In genomic region chr6:18845891-18846290, GRCh38 we compare ENCODE assay signal across 19 cellular contexts.
DNase-seq lines count a peak whose midpoint lies in the region; ATAC-seq and TF ChIP-seq lines count a peak whose summit lies in the region.
"Had no signal": no experiment of that assay in that cellular context is flagged by ENCODE, and none has a peak within 500 bp of the region (broad histone marks: within the 10 kb centered on the region; RNA-seq: fewer than 3 reads in every experiment).

No MANE protein-coding gene starts in this region.

- BruUV-seq in mammary epithelial cell (replicated peaks; lab: Mats Ljungman, UMichigan): no TSS peak

- H3K36me3 ChIP-seq in mammary epithelial cell (ENCODE audit: insufficient read depth, low read length) (no peaks in the 10 kb centered on the region), aorta (ENCODE audit: control insufficient read depth in 1 of 2, insufficient read depth in 2 of 2, low read length in 1 of 2) (no peaks in the 10 kb centered on the region), neural progenitor cell (no peaks in the 10 kb centered on the region)
- H3K36me3 ChIP-seq: BLaER1 treated with 17β-estradiol and CSF1 and Interleukin-3, amounts not matched to agents 10 nM and 100 nM; SJCRH30 had no signal

- H3K9me3 Mint-ChIP-seq in neural progenitor cell: no peaks in the 10 kb centered on the region

- ATAC-seq in aorta (ENCODE audit: low FRiP score) (no peak), GM18858 (IDR thresholded peaks at IDR 0.05; ENCODE audit: unreplicated experiment) (no peak), HG02571 (IDR thresholded peaks at IDR 0.05; ENCODE audit: unreplicated experiment) (no peak)
- ATAC-seq: K562, T-helper 17 cell had no signal

- H3K27ac ChIP-seq in mammary epithelial cell (ENCODE audit: insufficient read depth, low read depth, low read length) (no peak overlapping the region), aorta (ENCODE audit: low read depth in 1 of 2, low read length in 2 of 2) (no peak overlapping the region), neural progenitor cell (no peak overlapping the region)
- H3K27ac ChIP-seq: BLaER1 treated with 17β-estradiol and CSF1 and Interleukin-3, amounts not matched to agents 10 nM and 100 nM; RWPE1; SJCRH30 had no signal

- H3K4me1 ChIP-seq in mammary epithelial cell (ENCODE audit: insufficient read depth, low read length) (peaks cover 9% of the 10 kb centered on the region), aorta (ENCODE audit: control insufficient read depth in 1 of 2, insufficient read depth in 2 of 2, low read length in 2 of 2) (no peaks in the 10 kb centered on the region), neural progenitor cell (no peaks in the 10 kb centered on the region)
- H3K4me1 ChIP-seq: BLaER1 treated with 17β-estradiol and CSF1 and Interleukin-3, amounts not matched to agents 10 nM and 100 nM; SJCRH30 had no signal

- no peaks in the 10 kb centered on the region for H3K27me3 Mint-ChIP-seq in neural progenitor cell (ENCODE audit: insufficient read depth, low read depth)
- H3K27me3 Mint-ChIP-seq: T-helper 17 cell had no signal

- in situ Hi-C loops in Caki2 (cut with HindIII; ENCODE audit: low pct_unique_long_range_greater_than_20kb, low sequenced_read_pairs) (no loop called here), mammary epithelial cell (cut with MboI; ENCODE audit: low sequenced_read_pairs in 2 of 2) (no loop called here)

- no peaks in the 10 kb centered on the region for H3K36me3 Mint-ChIP-seq in neural progenitor cell

- H3F3A ChIP-seq in neural progenitor cell (ENCODE audit: low read depth): no peaks in the 10 kb centered on the region

- H3K79me2 ChIP-seq in mammary epithelial cell (ENCODE audit: insufficient read depth, low read length) (no peaks in the 10 kb centered on the region), neural progenitor cell (ENCODE audit: low read depth) (no peaks in the 10 kb centered on the region)

- no peaks in the 10 kb centered on the region for H3K4me1 Mint-ChIP-seq in neural progenitor cell
- H3K4me1 Mint-ChIP-seq: T-helper 17 cell had no signal

- peak; percentile 10 for DNase-seq in Caki2 (ENCODE audit: low read depth)
- DNase-seq in NCI-H1105 treated with DMSO at 0.1 percent for 48 hours (lab: John Stamatoyannopoulos, UW): peak; percentile 89
- DNase-seq in NCI-H2171 treated with DMSO at 0.1 percent for 48 hours (lab: John Stamatoyannopoulos, UW): peak; percentile 80
- DNase-seq in mammary epithelial cell: peak; percentile 55
- DNase-seq in aorta: no peak
- DNase-seq in neural progenitor cell (ENCODE audit: low spot score): no peak
- DNase-seq: DMS153, HCEC 1CT, MV-4-11, NCI-H1436, NCI-H2107, NCI-H524 treated with DMSO at 0.1 percent for 48 hours, SJCRH30, T-helper 17 cell had no signal

- 0% methylated on average over 1 of the region's 1 CpG for WGBS in mammary epithelial cell (ENCODE audit: low coverage, missing lambda C conversion rate)
- WGBS in aorta, 2 donors: 74 to 76% methylated on average over 1 of the region's 1 CpG

- H3K4me2 ChIP-seq in mammary epithelial cell (ENCODE audit: insufficient read depth, low read depth, low read length) (no peak overlapping the region), neural progenitor cell (no peak overlapping the region)
- H3K4me2 ChIP-seq: BLaER1 treated with 17β-estradiol and CSF1 and Interleukin-3, amounts not matched to agents 10 nM and 100 nM had no signal

- no peaks in the 10 kb centered on the region for H3K9me3 ChIP-seq in mammary epithelial cell (replicated peaks; ENCODE audit: insufficient read depth, low read length)
- H3K9me3 ChIP-seq in aorta (ENCODE audit: control insufficient read depth, low read length): no peaks in the 10 kb centered on the region
- H3K9me3 ChIP-seq in neural progenitor cell (ENCODE audit: low read depth): no peaks in the 10 kb centered on the region
- H3K9me3 ChIP-seq: BLaER1 treated with 17β-estradiol and CSF1 and Interleukin-3, amounts not matched to agents 10 nM and 100 nM; SJCRH30 had no signal

- H3K9ac ChIP-seq in mammary epithelial cell (ENCODE audit: insufficient read depth, low read length) (no peak overlapping the region), neural progenitor cell (no peak overlapping the region)
- H3K9ac ChIP-seq: BLaER1 treated with 17β-estradiol and CSF1 and Interleukin-3, amounts not matched to agents 10 nM and 100 nM had no signal

- dilution Hi-C loops in mammary epithelial cell (cut with HindIII; ENCODE audit: low sequenced_read_pairs): no loop called here

- no peak overlapping the region for H3K4me3 ChIP-seq in mammary epithelial cell (replicated peaks in 1 of 3; ENCODE audit: insufficient read depth in 1 of 3, low read depth in 2 of 3, low read length in 3 of 3)
- H3K4me3 ChIP-seq in aorta (ENCODE audit: low read length in 2 of 2): no peak overlapping the region
- no peak overlapping the region for H3K4me3 ChIP-seq in neural progenitor cell
- H3K4me3 ChIP-seq: BLaER1 treated with 17β-estradiol and CSF1 and Interleukin-3, amounts not matched to agents 10 nM and 100 nM; K562; SJCRH30 had no signal

- CTCF ChIA-PET in mammary epithelial cell (lab: Charles Lee; ENCODE audit: low non-redundant PET): no interaction called here

- intact Hi-C loops in mammary epithelial cell (cut with micrococcal nuclease): no loop called here
- intact Hi-C loops in aorta (cut with DNase I): no loop called here

- no peaks in the 10 kb centered on the region for H4K20me1 ChIP-seq in mammary epithelial cell (ENCODE audit: insufficient read depth, low read length)
- H4K20me1 ChIP-seq in neural progenitor cell (ENCODE audit: low read depth): no peaks in the 10 kb centered on the region
- H4K20me1 ChIP-seq: BLaER1 treated with 17β-estradiol and CSF1 and Interleukin-3, amounts not matched to agents 10 nM and 100 nM had no signal

- peak overlapping the region; percentile 84 for H2AFZ ChIP-seq in mammary epithelial cell (ENCODE audit: low read depth, low read length)
- H2AFZ ChIP-seq in neural progenitor cell (replicated peaks): no peak overlapping the region

- H3K27ac Mint-ChIP-seq in neural progenitor cell: no peak overlapping the region
- H3K27ac Mint-ChIP-seq: T-helper 17 cell had no signal

- H3K4me3 Mint-ChIP-seq in neural progenitor cell: no peak overlapping the region
- H3K4me3 Mint-ChIP-seq: T-helper 17 cell had no signal

- TF ChIP-seq CTCF in mammary epithelial cell (conservative IDR thresholded peaks at IDR 0.05 in 1 of 2, IDR thresholded peaks at IDR 0.05 in 1 of 2; ENCODE audit: extremely low read depth in 1 of 2, insufficient read depth in 1 of 2, low read depth in 1 of 2, low read length in 2 of 2) (no peak), neural progenitor cell (IDR thresholded peaks at IDR 0.05) (no peak)

- H3K27me3 ChIP-seq in mammary epithelial cell (ENCODE audit: insufficient read depth, low read length) (no peaks in the 10 kb centered on the region), aorta (ENCODE audit: control insufficient read depth in 1 of 2, insufficient read depth in 2 of 2, low read length in 1 of 2) (no peaks in the 10 kb centered on the region), neural progenitor cell (no peaks in the 10 kb centered on the region)
- H3K27me3 ChIP-seq: BLaER1 treated with 17β-estradiol and CSF1 and Interleukin-3, amounts not matched to agents 10 nM and 100 nM; SJCRH30 had no signal

Comparison
In these comparisons a context has a peak if more than half of its experiments do, and no peak if none do; other contexts are left out.
1. DNase-seq: peak in Caki2 (single experiment), NCI-H1105 treated with DMSO at 0.1 percent for 48 hours (single experiment), NCI-H2171 treated with DMSO at 0.1 percent for 48 hours (single experiment) and mammary epithelial cell (single experiment); none in aorta (0 of 2) and neural progenitor cell (single experiment).